ENCODE assay signal across 2 cellular contexts in genomic region chr1:212684076-212684475, GRCh38.
TF ChIP-seq lines count a peak whose summit lies in the region.

No MANE protein-coding gene starts in this region.

TF ChIP-seq in GM12878, 131 proteins besides CTCF, POLR2A, EP300 and RAD21:
- TF ChIP-seq ZNF274 (IDR thresholded peaks at IDR 0.05; ENCODE audit: insufficient read depth, insufficient read length): no peak
- no peak for TF ChIP-seq HSF1 (IDR thresholded peaks at IDR 0.05; ENCODE audit: low read depth, low read length)
- no peak for TF ChIP-seq FOXM1 (IDR thresholded peaks at IDR 0.05; ENCODE audit: low read depth, low read length)
- no peak for TF ChIP-seq MEF2A (IDR thresholded peaks at IDR 0.05; ENCODE audit: insufficient read depth, low read depth, low read length)
- no peak for TF ChIP-seq BCL11A (IDR thresholded peaks at IDR 0.05; ENCODE audit: low read depth, low read length)
- no peak for TF ChIP-seq HDAC6 (IDR thresholded peaks at IDR 0.05; ENCODE audit: unreplicated experiment)
- TF ChIP-seq, protein P1, sequence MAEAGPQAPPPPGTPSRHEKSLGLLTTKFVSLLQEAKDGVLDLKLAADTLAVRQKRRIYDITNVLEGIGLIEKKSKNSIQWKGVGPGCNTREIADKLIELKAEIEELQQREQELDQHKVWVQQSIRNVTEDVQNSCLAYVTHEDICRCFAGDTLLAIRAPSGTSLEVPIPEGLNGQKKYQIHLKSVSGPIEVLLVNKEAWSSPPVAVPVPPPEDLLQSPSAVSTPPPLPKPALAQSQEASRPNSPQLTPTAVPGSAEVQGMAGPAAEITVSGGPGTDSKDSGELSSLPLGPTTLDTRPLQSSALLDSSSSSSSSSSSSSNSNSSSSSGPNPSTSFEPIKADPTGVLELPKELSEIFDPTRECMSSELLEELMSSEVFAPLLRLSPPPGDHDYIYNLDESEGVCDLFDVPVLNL (IDR thresholded peaks at IDR 0.05; ENCODE audit: low read depth, low read length): no peak
- TF ChIP-seq RFX5 (IDR thresholded peaks at IDR 0.05; ENCODE audit: low read depth, low read length): no peak
- no peak for TF ChIP-seq ZNF207 (IDR thresholded peaks at IDR 0.05; ENCODE audit: borderline replicate concordance)
- TF ChIP-seq JUNB (IDR thresholded peaks at IDR 0.05): no peak
- TF ChIP-seq CBX5 (IDR thresholded peaks at IDR 0.05; ENCODE audit: low read depth): no peak
- TF ChIP-seq KDM1A (IDR thresholded peaks at IDR 0.05; ENCODE audit: borderline replicate concordance): no peak
- TF ChIP-seq IRF3 (IDR thresholded peaks at IDR 0.05): no peak

TF ChIP-seq in GM23338, 12 proteins besides CTCF, POLR2A, EP300 and RAD21:
- TF ChIP-seq CREB1 (CRISPR knock-in tag; IDR thresholded peaks at IDR 0.05; ENCODE audit: low read depth) (no peak), ZNF114 (CRISPR knock-in tag; IDR thresholded peaks at IDR 0.05) (no peak), POLR2AphosphoS5 (IDR thresholded peaks at IDR 0.05; ENCODE audit: low read depth) (no peak), JUNB (IDR thresholded peaks at IDR 0.05; ENCODE audit: unreplicated experiment) (no peak), STAT1 (IDR thresholded peaks at IDR 0.05; ENCODE audit: unreplicated experiment) (no peak), ZNF331 (CRISPR knock-in tag; IDR thresholded peaks at IDR 0.05; ENCODE audit: low read depth) (no peak), NANOG (IDR thresholded peaks at IDR 0.05; ENCODE audit: borderline replicate concordance) (no peak), EZH2phosphoT487 (IDR thresholded peaks at IDR 0.05; ENCODE audit: unreplicated experiment) (no peak), ETS1 (IDR thresholded peaks at IDR 0.05) (no peak), EZH2 (IDR thresholded peaks at IDR 0.05; ENCODE audit: low read depth, unreplicated experiment) (no peak)
- TF ChIP-seq, protein P2, sequence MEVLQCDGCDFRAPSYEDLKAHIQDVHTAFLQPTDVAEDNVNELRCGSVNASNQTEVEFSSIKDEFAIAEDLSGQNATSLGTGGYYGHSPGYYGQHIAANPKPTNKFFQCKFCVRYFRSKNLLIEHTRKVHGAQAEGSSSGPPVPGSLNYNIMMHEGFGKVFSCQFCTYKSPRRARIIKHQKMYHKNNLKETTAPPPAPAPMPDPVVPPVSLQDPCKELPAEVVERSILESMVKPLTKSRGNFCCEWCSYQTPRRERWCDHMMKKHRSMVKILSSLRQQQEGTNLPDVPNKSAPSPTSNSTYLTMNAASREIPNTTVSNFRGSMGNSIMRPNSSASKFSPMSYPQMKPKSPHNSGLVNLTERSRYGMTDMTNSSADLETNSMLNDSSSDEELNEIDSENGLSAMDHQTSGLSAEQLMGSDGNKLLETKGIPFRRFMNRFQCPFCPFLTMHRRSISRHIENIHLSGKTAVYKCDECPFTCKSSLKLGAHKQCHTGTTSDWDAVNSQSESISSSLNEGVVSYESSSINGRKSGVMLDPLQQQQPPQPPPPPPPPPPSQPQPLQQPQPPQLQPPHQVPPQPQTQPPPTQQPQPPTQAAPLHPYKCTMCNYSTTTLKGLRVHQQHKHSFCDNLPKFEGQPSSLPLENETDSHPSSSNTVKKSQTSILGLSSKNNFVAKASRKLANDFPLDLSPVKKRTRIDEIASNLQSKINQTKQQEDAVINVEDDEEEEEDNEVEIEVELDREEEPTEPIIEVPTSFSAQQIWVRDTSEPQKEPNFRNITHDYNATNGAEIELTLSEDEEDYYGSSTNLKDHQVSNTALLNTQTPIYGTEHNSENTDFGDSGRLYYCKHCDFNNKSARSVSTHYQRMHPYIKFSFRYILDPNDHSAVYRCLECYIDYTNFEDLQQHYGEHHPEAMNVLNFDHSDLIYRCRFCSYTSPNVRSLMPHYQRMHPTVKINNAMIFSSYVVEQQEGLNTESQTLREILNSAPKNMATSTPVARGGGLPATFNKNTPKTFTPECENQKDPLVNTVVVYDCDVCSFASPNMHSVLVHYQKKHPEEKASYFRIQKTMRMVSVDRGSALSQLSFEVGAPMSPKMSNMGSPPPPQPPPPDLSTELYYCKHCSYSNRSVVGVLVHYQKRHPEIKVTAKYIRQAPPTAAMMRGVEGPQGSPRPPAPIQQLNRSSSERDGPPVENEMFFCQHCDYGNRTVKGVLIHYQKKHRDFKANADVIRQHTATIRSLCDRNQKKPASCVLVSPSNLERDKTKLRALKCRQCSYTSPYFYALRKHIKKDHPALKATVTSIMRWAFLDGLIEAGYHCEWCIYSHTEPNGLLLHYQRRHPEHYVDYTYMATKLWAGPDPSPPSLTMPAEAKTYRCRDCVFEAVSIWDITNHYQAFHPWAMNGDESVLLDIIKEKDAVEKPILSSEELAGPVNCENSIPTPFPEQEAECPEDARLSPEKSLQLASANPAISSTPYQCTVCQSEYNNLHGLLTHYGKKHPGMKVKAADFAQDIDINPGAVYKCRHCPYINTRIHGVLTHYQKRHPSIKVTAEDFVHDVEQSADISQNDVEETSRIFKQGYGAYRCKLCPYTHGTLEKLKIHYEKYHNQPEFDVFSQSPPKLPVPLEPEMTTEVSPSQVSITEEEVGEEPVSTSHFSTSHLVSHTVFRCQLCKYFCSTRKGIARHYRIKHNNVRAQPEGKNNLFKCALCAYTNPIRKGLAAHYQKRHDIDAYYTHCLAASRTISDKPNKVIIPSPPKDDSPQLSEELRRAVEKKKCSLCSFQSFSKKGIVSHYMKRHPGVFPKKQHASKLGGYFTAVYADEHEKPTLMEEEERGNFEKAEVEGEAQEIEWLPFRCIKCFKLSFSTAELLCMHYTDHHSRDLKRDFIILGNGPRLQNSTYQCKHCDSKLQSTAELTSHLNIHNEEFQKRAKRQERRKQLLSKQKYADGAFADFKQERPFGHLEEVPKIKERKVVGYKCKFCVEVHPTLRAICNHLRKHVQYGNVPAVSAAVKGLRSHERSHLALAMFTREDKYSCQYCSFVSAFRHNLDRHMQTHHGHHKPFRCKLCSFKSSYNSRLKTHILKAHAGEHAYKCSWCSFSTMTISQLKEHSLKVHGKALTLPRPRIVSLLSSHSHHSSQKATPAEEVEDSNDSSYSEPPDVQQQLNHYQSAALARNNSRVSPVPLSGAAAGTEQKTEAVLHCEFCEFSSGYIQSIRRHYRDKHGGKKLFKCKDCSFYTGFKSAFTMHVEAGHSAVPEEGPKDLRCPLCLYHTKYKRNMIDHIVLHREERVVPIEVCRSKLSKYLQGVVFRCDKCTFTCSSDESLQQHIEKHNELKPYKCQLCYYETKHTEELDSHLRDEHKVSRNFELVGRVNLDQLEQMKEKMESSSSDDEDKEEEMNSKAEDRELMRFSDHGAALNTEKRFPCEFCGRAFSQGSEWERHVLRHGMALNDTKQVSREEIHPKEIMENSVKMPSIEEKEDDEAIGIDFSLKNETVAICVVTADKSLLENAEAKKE (CRISPR knock-in tag; IDR thresholded peaks at IDR 0.05): no peak
- TF ChIP-seq, protein P3, sequence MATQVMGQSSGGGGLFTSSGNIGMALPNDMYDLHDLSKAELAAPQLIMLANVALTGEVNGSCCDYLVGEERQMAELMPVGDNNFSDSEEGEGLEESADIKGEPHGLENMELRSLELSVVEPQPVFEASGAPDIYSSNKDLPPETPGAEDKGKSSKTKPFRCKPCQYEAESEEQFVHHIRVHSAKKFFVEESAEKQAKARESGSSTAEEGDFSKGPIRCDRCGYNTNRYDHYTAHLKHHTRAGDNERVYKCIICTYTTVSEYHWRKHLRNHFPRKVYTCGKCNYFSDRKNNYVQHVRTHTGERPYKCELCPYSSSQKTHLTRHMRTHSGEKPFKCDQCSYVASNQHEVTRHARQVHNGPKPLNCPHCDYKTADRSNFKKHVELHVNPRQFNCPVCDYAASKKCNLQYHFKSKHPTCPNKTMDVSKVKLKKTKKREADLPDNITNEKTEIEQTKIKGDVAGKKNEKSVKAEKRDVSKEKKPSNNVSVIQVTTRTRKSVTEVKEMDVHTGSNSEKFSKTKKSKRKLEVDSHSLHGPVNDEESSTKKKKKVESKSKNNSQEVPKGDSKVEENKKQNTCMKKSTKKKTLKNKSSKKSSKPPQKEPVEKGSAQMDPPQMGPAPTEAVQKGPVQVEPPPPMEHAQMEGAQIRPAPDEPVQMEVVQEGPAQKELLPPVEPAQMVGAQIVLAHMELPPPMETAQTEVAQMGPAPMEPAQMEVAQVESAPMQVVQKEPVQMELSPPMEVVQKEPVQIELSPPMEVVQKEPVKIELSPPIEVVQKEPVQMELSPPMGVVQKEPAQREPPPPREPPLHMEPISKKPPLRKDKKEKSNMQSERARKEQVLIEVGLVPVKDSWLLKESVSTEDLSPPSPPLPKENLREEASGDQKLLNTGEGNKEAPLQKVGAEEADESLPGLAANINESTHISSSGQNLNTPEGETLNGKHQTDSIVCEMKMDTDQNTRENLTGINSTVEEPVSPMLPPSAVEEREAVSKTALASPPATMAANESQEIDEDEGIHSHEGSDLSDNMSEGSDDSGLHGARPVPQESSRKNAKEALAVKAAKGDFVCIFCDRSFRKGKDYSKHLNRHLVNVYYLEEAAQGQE (IDR thresholded peaks at IDR 0.05; ENCODE audit: unreplicated experiment): no peak
TF ChIP-seq in GM23338: peak in this region for 0.
